1 cellular context compared by ENCODE assay signal in the genomic region with DNA sequence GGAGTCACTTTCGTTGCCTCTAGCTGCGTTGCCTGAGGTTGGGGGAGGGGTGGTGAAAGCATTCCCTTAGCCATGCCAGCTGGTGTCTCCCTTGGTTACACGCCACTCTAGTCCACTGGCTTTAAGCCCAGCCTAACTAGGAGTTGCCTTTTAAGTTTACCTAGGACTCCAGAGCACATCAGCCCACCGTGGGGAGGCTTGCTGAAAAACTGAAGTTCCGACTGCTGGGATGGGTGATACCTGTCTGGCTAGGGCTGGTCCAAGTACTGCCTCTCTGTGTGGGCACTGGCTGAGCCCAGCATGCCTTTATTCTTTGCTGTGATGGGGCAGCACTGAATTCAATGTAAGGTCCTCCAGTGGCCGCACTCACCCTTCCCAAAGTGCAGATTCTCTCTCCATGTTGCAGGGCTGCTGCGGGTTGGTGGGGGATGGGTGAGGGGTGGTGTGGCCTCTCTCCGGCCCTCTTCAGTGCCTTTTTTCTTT.
TF ChIP-seq lines count a peak whose summit lies in the region.

No MANE protein-coding gene starts in this region.

TF ChIP-seq in HepG2, 621 proteins besides CTCF, POLR2A, EP300 and RAD21 (continued from another document):
- TF ChIP-seq, protein P1, sequence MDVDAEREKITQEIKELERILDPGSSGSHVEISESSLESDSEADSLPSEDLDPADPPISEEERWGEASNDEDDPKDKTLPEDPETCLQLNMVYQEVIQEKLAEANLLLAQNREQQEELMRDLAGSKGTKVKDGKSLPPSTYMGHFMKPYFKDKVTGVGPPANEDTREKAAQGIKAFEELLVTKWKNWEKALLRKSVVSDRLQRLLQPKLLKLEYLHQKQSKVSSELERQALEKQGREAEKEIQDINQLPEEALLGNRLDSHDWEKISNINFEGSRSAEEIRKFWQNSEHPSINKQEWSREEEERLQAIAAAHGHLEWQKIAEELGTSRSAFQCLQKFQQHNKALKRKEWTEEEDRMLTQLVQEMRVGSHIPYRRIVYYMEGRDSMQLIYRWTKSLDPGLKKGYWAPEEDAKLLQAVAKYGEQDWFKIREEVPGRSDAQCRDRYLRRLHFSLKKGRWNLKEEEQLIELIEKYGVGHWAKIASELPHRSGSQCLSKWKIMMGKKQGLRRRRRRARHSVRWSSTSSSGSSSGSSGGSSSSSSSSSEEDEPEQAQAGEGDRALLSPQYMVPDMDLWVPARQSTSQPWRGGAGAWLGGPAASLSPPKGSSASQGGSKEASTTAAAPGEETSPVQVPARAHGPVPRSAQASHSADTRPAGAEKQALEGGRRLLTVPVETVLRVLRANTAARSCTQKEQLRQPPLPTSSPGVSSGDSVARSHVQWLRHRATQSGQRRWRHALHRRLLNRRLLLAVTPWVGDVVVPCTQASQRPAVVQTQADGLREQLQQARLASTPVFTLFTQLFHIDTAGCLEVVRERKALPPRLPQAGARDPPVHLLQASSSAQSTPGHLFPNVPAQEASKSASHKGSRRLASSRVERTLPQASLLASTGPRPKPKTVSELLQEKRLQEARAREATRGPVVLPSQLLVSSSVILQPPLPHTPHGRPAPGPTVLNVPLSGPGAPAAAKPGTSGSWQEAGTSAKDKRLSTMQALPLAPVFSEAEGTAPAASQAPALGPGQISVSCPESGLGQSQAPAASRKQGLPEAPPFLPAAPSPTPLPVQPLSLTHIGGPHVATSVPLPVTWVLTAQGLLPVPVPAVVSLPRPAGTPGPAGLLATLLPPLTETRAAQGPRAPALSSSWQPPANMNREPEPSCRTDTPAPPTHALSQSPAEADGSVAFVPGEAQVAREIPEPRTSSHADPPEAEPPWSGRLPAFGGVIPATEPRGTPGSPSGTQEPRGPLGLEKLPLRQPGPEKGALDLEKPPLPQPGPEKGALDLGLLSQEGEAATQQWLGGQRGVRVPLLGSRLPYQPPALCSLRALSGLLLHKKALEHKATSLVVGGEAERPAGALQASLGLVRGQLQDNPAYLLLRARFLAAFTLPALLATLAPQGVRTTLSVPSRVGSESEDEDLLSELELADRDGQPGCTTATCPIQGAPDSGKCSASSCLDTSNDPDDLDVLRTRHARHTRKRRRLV (CRISPR knock-in tag; IDR thresholded peaks at IDR 0.05): no peak
- TF ChIP-seq, protein P2, sequence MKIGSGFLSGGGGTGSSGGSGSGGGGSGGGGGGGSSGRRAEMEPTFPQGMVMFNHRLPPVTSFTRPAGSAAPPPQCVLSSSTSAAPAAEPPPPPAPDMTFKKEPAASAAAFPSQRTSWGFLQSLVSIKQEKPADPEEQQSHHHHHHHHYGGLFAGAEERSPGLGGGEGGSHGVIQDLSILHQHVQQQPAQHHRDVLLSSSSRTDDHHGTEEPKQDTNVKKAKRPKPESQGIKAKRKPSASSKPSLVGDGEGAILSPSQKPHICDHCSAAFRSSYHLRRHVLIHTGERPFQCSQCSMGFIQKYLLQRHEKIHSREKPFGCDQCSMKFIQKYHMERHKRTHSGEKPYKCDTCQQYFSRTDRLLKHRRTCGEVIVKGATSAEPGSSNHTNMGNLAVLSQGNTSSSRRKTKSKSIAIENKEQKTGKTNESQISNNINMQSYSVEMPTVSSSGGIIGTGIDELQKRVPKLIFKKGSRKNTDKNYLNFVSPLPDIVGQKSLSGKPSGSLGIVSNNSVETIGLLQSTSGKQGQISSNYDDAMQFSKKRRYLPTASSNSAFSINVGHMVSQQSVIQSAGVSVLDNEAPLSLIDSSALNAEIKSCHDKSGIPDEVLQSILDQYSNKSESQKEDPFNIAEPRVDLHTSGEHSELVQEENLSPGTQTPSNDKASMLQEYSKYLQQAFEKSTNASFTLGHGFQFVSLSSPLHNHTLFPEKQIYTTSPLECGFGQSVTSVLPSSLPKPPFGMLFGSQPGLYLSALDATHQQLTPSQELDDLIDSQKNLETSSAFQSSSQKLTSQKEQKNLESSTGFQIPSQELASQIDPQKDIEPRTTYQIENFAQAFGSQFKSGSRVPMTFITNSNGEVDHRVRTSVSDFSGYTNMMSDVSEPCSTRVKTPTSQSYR (CRISPR knock-in tag; IDR thresholded peaks at IDR 0.05; ENCODE audit: borderline replicate concordance): peak; percentile 82
- TF ChIP-seq, protein P3, sequence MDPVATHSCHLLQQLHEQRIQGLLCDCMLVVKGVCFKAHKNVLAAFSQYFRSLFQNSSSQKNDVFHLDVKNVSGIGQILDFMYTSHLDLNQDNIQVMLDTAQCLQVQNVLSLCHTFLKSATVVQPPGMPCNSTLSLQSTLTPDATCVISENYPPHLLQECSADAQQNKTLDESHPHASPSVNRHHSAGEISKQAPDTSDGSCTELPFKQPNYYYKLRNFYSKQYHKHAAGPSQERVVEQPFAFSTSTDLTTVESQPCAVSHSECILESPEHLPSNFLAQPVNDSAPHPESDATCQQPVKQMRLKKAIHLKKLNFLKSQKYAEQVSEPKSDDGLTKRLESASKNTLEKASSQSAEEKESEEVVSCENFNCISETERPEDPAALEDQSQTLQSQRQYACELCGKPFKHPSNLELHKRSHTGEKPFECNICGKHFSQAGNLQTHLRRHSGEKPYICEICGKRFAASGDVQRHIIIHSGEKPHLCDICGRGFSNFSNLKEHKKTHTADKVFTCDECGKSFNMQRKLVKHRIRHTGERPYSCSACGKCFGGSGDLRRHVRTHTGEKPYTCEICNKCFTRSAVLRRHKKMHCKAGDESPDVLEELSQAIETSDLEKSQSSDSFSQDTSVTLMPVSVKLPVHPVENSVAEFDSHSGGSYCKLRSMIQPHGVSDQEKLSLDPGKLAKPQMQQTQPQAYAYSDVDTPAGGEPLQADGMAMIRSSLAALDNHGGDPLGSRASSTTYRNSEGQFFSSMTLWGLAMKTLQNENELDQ (CRISPR knock-in tag; IDR thresholded peaks at IDR 0.05; ENCODE audit: borderline replicate concordance): no peak
- TF ChIP-seq ZNF557 (CRISPR knock-in tag; IDR thresholded peaks at IDR 0.05): no peak
- no peak for TF ChIP-seq ZNF891 (CRISPR knock-in tag; IDR thresholded peaks at IDR 0.05)
- TF ChIP-seq, protein P4, sequence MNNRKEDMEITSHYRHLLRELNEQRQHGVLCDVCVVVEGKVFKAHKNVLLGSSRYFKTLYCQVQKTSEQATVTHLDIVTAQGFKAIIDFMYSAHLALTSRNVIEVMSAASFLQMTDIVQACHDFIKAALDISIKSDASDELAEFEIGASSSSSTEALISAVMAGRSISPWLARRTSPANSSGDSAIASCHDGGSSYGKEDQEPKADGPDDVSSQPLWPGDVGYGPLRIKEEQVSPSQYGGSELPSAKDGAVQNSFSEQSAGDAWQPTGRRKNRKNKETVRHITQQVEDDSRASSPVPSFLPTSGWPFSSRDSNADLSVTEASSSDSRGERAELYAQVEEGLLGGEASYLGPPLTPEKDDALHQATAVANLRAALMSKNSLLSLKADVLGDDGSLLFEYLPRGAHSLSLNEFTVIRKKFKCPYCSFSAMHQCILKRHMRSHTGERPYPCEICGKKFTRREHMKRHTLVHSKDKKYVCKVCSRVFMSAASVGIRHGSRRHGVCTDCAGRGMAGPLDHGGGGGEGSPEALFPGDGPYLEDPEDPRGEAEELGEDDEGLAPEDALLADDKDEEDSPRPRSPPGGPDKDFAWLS (CRISPR knock-in tag; IDR thresholded peaks at IDR 0.05; ENCODE audit: borderline replicate concordance): no peak
- TF ChIP-seq, protein P5, sequence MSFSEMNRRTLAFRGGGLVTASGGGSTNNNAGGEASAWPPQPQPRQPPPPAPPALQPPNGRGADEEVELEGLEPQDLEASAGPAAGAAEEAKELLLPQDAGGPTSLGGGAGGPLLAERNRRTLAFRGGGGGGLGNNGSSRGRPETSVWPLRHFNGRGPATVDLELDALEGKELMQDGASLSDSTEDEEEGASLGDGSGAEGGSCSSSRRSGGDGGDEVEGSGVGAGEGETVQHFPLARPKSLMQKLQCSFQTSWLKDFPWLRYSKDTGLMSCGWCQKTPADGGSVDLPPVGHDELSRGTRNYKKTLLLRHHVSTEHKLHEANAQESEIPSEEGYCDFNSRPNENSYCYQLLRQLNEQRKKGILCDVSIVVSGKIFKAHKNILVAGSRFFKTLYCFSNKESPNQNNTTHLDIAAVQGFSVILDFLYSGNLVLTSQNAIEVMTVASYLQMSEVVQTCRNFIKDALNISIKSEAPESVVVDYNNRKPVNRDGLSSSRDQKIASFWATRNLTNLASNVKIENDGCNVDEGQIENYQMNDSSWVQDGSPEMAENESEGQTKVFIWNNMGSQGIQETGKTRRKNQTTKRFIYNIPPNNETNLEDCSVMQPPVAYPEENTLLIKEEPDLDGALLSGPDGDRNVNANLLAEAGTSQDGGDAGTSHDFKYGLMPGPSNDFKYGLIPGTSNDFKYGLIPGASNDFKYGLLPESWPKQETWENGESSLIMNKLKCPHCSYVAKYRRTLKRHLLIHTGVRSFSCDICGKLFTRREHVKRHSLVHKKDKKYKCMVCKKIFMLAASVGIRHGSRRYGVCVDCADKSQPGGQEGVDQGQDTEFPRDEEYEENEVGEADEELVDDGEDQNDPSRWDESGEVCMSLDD (CRISPR knock-in tag; IDR thresholded peaks at IDR 0.05; ENCODE audit: borderline replicate concordance): no peak
- TF ChIP-seq RFX1 (IDR thresholded peaks at IDR 0.05): peak; percentile 10; the same call in 1 of the 2 replicates
- TF ChIP-seq, protein P6, sequence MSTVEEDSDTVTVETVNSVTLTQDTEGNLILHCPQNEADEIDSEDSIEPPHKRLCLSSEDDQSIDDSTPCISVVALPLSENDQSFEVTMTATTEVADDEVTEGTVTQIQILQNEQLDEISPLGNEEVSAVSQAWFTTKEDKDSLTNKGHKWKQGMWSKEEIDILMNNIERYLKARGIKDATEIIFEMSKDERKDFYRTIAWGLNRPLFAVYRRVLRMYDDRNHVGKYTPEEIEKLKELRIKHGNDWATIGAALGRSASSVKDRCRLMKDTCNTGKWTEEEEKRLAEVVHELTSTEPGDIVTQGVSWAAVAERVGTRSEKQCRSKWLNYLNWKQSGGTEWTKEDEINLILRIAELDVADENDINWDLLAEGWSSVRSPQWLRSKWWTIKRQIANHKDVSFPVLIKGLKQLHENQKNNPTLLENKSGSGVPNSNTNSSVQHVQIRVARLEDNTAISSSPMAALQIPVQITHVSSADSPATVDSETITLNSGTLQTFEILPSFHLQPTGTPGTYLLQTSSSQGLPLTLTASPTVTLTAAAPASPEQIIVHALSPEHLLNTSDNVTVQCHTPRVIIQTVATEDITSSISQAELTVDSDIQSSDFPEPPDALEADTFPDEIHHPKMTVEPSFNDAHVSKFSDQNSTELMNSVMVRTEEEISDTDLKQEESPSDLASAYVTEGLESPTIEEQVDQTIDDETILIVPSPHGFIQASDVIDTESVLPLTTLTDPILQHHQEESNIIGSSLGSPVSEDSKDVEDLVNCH (CRISPR knock-in tag; IDR thresholded peaks at IDR 0.05): no peak
- TF ChIP-seq, protein P7, sequence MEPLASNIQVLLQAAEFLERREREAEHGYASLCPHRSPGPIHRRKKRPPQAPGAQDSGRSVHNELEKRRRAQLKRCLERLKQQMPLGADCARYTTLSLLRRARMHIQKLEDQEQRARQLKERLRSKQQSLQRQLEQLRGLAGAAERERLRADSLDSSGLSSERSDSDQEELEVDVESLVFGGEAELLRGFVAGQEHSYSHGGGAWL (CRISPR knock-in tag; IDR thresholded peaks at IDR 0.05): no peak
- TF ChIP-seq ZSCAN29 (CRISPR knock-in tag; conservative IDR thresholded peaks at IDR 0.05): no peak
- TF ChIP-seq, protein P8, sequence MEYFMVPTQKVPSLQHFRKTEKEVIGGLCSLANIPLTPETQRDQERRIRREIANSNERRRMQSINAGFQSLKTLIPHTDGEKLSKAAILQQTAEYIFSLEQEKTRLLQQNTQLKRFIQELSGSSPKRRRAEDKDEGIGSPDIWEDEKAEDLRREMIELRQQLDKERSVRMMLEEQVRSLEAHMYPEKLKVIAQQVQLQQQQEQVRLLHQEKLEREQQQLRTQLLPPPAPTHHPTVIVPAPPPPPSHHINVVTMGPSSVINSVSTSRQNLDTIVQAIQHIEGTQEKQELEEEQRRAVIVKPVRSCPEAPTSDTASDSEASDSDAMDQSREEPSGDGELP (IDR thresholded peaks at IDR 0.05; ENCODE audit: borderline replicate concordance, low read depth): peak; percentile 31; the same call in 1 of the 2 replicates
- no peak for TF ChIP-seq ZNF839 (CRISPR knock-in tag; IDR thresholded peaks at IDR 0.05; ENCODE audit: borderline replicate concordance)
TF ChIP-seq in HepG2: peak in this region for 3.
